32 cellular contexts compared by ENCODE assay signal in the genomic region with DNA sequence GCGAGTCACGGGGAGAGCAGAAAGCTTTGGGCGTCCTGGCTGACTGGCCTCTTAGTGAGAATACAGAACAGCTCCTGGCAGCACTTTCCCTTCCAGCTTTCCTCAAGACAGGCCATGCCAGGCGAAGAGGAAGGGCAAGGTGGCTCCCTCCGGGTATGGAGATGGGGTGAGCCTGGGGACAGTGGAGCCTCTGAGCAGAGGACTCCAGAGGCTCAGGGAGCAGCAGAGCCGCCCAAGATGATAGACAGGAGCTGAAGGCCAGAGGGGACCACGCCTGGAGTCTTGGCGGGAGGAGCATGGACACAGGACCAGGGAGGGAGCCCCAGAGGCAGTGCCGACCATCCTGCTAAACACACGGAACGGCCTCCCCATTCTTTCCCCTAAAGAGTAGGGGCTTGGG.
"Had no signal": no experiment of that assay in that cellular context is flagged by ENCODE, and none has a peak within 500 bp of the region (broad histone marks: within the 10 kb centered on the region; RNA-seq: fewer than 3 reads in every experiment).

No MANE protein-coding gene starts in this region.

- H3K4me1 Mint-ChIP-seq: activated CD4-positive, alpha-beta T cell treated with anti-CD3 and anti-CD28 coated beads for 36 hours; activated CD4-positive, alpha-beta T cell treated with anti-CD3 and anti-CD28 coated beads, Interleukin-2, amount 10 ng/mL, durations not matched to agents 24 days and 14 days; activated naive CD4-positive, alpha-beta T cell treated with anti-CD3 and anti-CD28 coated beads, Interleukin-2, amount 10 ng/mL, durations not matched to agents 7 days and 5 days; activated naive CD8-positive, alpha-beta T cell treated with anti-CD3 and anti-CD28 coated beads, Interleukin-2, amount 10 ng/mL, durations not matched to agents 7 days and 5 days had no signal

- H3K27me3 ChIP-seq: ascending aorta, breast epithelium, cardiac muscle cell, colonic mucosa, esophagus squamous epithelium, gastroesophageal sphincter had no signal

- ATAC-seq: activated CD4-positive, alpha-beta T cell treated with anti-CD3 and anti-CD28 coated beads for 36 hours; activated CD8-positive, alpha-beta memory T cell treated with anti-CD3 and anti-CD28 coated beads, Interleukin-2, amount 10 ng/mL, durations not matched to agents 7 days and 5 days; activated CD8-positive, alpha-beta T cell treated with anti-CD3 and anti-CD28 coated beads, Interleukin-2, amount 10 ng/mL, durations not matched to agents 7 days and 5 days; activated naive CD4-positive, alpha-beta T cell treated with anti-CD3 and anti-CD28 coated beads, Interleukin-2, amount 50 U/mL, for 72 hours; gastroesophageal sphincter; T-helper 17 cell had no signal

- H3K4me1 ChIP-seq: ascending aorta, breast epithelium, colonic mucosa, esophagus squamous epithelium, gastroesophageal sphincter had no signal

- H3K9me3 Mint-ChIP-seq: activated CD4-positive, alpha-beta memory T cell treated with anti-CD3 and anti-CD28 coated beads for 36 hours; activated CD4-positive, alpha-beta T cell treated with anti-CD3 and anti-CD28 coated beads, Interleukin-2, amount 10 ng/mL, durations not matched to agents 24 days and 14 days; activated naive CD4-positive, alpha-beta T cell treated with anti-CD3 and anti-CD28 coated beads, Interleukin-2, amount 10 ng/mL, durations not matched to agents 7 days and 5 days; activated naive CD4-positive, alpha-beta T cell treated with anti-CD3 and anti-CD28 coated beads, Interleukin-2, amount 50 U/mL, for 72 hours; activated naive CD8-positive, alpha-beta T cell treated with anti-CD3 and anti-CD28 coated beads, Interleukin-2, amount 10 ng/mL, durations not matched to agents 7 days and 5 days; brain; T-helper 2 cell treated with Interferon-gamma antibody and Interleukin-4, amounts not matched to agents 5 μg/mL and 100 μg/mL, for 36 hours had no signal

- H3K27me3 Mint-ChIP-seq: activated CD4-positive, alpha-beta memory T cell treated with anti-CD3 and anti-CD28 coated beads for 36 hours; activated CD4-positive, alpha-beta T cell treated with anti-CD3 and anti-CD28 coated beads for 36 hours; activated CD8-positive, alpha-beta memory T cell treated with anti-CD3 and anti-CD28 coated beads, Interleukin-2, amount 10 ng/mL, durations not matched to agents 7 days and 5 days; activated naive CD8-positive, alpha-beta T cell treated with anti-CD3 and anti-CD28 coated beads, Interleukin-2, amount 10 ng/mL, durations not matched to agents 7 days and 5 days; T-helper 17 cell had no signal

- H3K27ac Mint-ChIP-seq: activated CD4-positive, alpha-beta memory T cell treated with anti-CD3 and anti-CD28 coated beads for 36 hours; activated CD4-positive, alpha-beta T cell treated with anti-CD3 and anti-CD28 coated beads for 36 hours; activated CD4-positive, alpha-beta T cell treated with anti-CD3 and anti-CD28 coated beads, Interleukin-2, amount 10 ng/mL, durations not matched to agents 24 days and 14 days; activated CD8-positive, alpha-beta memory T cell treated with anti-CD3 and anti-CD28 coated beads, Interleukin-2, amount 10 ng/mL, durations not matched to agents 7 days and 5 days; activated CD8-positive, alpha-beta T cell treated with anti-CD3 and anti-CD28 coated beads, Interleukin-2, amount 10 ng/mL, durations not matched to agents 7 days and 5 days; activated naive CD4-positive, alpha-beta T cell treated with anti-CD3 and anti-CD28 coated beads, Interleukin-2, amount 10 ng/mL, durations not matched to agents 7 days and 5 days; activated naive CD8-positive, alpha-beta T cell treated with anti-CD3 and anti-CD28 coated beads, Interleukin-2, amount 10 ng/mL, durations not matched to agents 7 days and 5 days; T-helper 17 cell; T-helper 2 cell treated with Interferon-gamma antibody and Interleukin-4, amounts not matched to agents 5 μg/mL and 100 μg/mL, for 36 hours had no signal

- H3K4me3 Mint-ChIP-seq: activated CD4-positive, alpha-beta memory T cell treated with anti-CD3 and anti-CD28 coated beads for 36 hours; activated CD4-positive, alpha-beta T cell treated with anti-CD3 and anti-CD28 coated beads for 36 hours; activated CD4-positive, alpha-beta T cell treated with anti-CD3 and anti-CD28 coated beads, Interleukin-2, amount 10 ng/mL, durations not matched to agents 24 days and 14 days; activated CD8-positive, alpha-beta memory T cell treated with anti-CD3 and anti-CD28 coated beads, Interleukin-2, amount 10 ng/mL, durations not matched to agents 7 days and 5 days; activated CD8-positive, alpha-beta T cell treated with anti-CD3 and anti-CD28 coated beads, Interleukin-2, amount 10 ng/mL, durations not matched to agents 7 days and 5 days; activated naive CD4-positive, alpha-beta T cell treated with anti-CD3 and anti-CD28 coated beads, Interleukin-2, amount 10 ng/mL, durations not matched to agents 7 days and 5 days; activated naive CD8-positive, alpha-beta T cell treated with anti-CD3 and anti-CD28 coated beads, Interleukin-2, amount 10 ng/mL, durations not matched to agents 7 days and 5 days; brain; T-helper 17 cell; T-helper 2 cell treated with Interferon-gamma antibody and Interleukin-4, amounts not matched to agents 5 μg/mL and 100 μg/mL, for 36 hours had no signal

- H3K36me3 Mint-ChIP-seq: activated CD4-positive, alpha-beta memory T cell treated with anti-CD3 and anti-CD28 coated beads for 36 hours; activated CD8-positive, alpha-beta memory T cell treated with anti-CD3 and anti-CD28 coated beads, Interleukin-2, amount 10 ng/mL, durations not matched to agents 7 days and 5 days; activated naive CD4-positive, alpha-beta T cell treated with anti-CD3 and anti-CD28 coated beads, Interleukin-2, amount 10 ng/mL, durations not matched to agents 7 days and 5 days; activated naive CD4-positive, alpha-beta T cell treated with anti-CD3 and anti-CD28 coated beads, Interleukin-2, amount 50 U/mL, for 72 hours; activated naive CD8-positive, alpha-beta T cell treated with anti-CD3 and anti-CD28 coated beads, Interleukin-2, amount 10 ng/mL, durations not matched to agents 7 days and 5 days; brain had no signal

- H3K27ac ChIP-seq: ascending aorta, breast epithelium, cardiac muscle cell, colonic mucosa, epithelial cell of prostate, esophagus squamous epithelium, gastroesophageal sphincter, WERI-Rb-1 had no signal

- H3K9me3 ChIP-seq: ascending aorta, breast epithelium, colonic mucosa, esophagus squamous epithelium, gastroesophageal sphincter had no signal

- H3K36me3 ChIP-seq: ascending aorta, breast epithelium, cardiac muscle cell, colonic mucosa, esophagus squamous epithelium, gastroesophageal sphincter, WERI-Rb-1 had no signal

- H3K4me3 ChIP-seq: ascending aorta, breast epithelium, cardiac muscle cell, colonic mucosa, esophagus squamous epithelium, gastroesophageal sphincter had no signal

- DNase-seq: activated CD4-positive, alpha-beta memory T cell treated with anti-CD3 and anti-CD28 coated beads for 36 hours; activated CD4-positive, alpha-beta T cell treated with anti-CD3 and anti-CD28 coated beads for 36 hours; activated CD4-positive, alpha-beta T cell treated with anti-CD3 and anti-CD28 coated beads, Interleukin-2, amount 10 ng/mL, durations not matched to agents 24 days and 14 days; activated CD4-positive, CD25-positive, alpha-beta regulatory T cell; activated CD4-positive, CD25-positive, alpha-beta regulatory T cell treated with anti-CD3 and anti-CD28 coated beads, Interleukin-2, amount 50 U/mL, for 72 hours; activated CD8-positive, alpha-beta memory T cell treated with anti-CD3 and anti-CD28 coated beads, Interleukin-2, amount 10 ng/mL, durations not matched to agents 7 days and 5 days; activated CD8-positive, alpha-beta memory T cell treated with anti-CD3 and anti-CD28 coated beads, Interleukin-2, amount 50 U/mL, for 4 hours; activated CD8-positive, alpha-beta T cell treated with anti-CD3 and anti-CD28 coated beads, Interleukin-2, amount 10 ng/mL, durations not matched to agents 7 days and 5 days; activated gamma-delta T cell; activated naive CD4-positive, alpha-beta T cell; activated naive CD4-positive, alpha-beta T cell treated with anti-CD3 and anti-CD28 coated beads, Interleukin-2, amount 10 ng/mL, durations not matched to agents 7 days and 5 days; activated naive CD8-positive, alpha-beta T cell treated with anti-CD3 and anti-CD28 coated beads, Interleukin-2, amount 10 ng/mL, durations not matched to agents 7 days and 5 days; activated T-cell treated with anti-CD3 and anti-CD28 coated beads, Interleukin-2, amount 50 U/mL, for 1 hour; activated T-cell treated with anti-CD3 and anti-CD28 coated beads, Interleukin-2, amount 50 U/mL, for 48 hours; central memory CD4-positive, alpha-beta T cell; cerebellar nuclear complex; colonic mucosa; effector CD8-positive, alpha-beta T cell; esophagus squamous epithelium; foreskin melanocyte; T-helper 1 cell; T-helper 17 cell; T1000; WERI-Rb-1 had no signal
